8 cellular contexts compared by ENCODE assay signal in genomic region chr7:158705234-158705890, GRCh38. TPM values are rescaled to one million over a fixed set of nuclear protein-coding genes. Genes with fewer than 3 reads are reported as not detected.
DNase-seq lines count a peak whose midpoint lies in the region; ATAC-seq and TF ChIP-seq lines count a peak whose summit lies in the region.

No MANE protein-coding gene starts in this region.

- peak in 1 of 3 donors; percentile 31 for DNase-seq in CD4-positive, CD25-positive, alpha-beta regulatory T cell
- DNase-seq in fibroblast of pulmonary artery (ENCODE audit: low read depth) (no peak), NCI-H1436 (lab: John Stamatoyannopoulos, UW) (no peak)

- H3K9me3 ChIP-seq in CD4-positive, CD25-positive, alpha-beta regulatory T cell (ENCODE audit: control insufficient read depth in 2 of 2, low read length in 2 of 2): no peaks in the 10 kb centered on the region

- peaks cover 9 to 53% (median 30%) of the 10 kb centered on the region in 4 donors for H3K4me1 Mint-ChIP-seq in CD4-positive, CD25-positive, alpha-beta regulatory T cell
- H3K4me1 Mint-ChIP-seq in T-helper 1 cell treated with Interleukin-12 subunit alpha and Interleukin-12 subunit beta and Interleukin-4 antibody, amounts not matched to agents 30 μg/mL and 1 μg/mL, for 36 hours (ENCODE audit: low read depth): peaks cover 42% of the 10 kb centered on the region

- H3K9ac ChIP-seq in rectal smooth muscle tissue (ENCODE audit: low read length): peak overlapping the region; percentile 35

- peaks cover 5% of the 10 kb centered on the region for H3K27me3 Mint-ChIP-seq in CD4-positive, CD25-positive, alpha-beta regulatory T cell
- no peaks in the 10 kb centered on the region for H3K27me3 Mint-ChIP-seq in T-helper 1 cell treated with Interleukin-12 subunit alpha and Interleukin-12 subunit beta and Interleukin-4 antibody, amounts not matched to agents 30 μg/mL and 1 μg/mL, for 36 hours (ENCODE audit: low read depth)

- no peak for TF ChIP-seq POLR2A in GM18505 (IDR thresholded peaks at IDR 0.05; ENCODE audit: borderline replicate concordance, extremely low read depth, insufficient read depth, insufficient read length)

- H3K27ac Mint-ChIP-seq in CD4-positive, CD25-positive, alpha-beta regulatory T cell: peak overlapping the region; percentile 15 to 63 (median 48)
- H3K27ac Mint-ChIP-seq in T-helper 1 cell treated with Interleukin-12 subunit alpha and Interleukin-12 subunit beta and Interleukin-4 antibody, amounts not matched to agents 30 μg/mL and 1 μg/mL, for 36 hours: peak overlapping the region; percentile 77

- H3K27ac ChIP-seq in CD4-positive, CD25-positive, alpha-beta regulatory T cell (ENCODE audit: insufficient read depth, low read length, poor library complexity, severe bottlenecking): peak overlapping the region; percentile 80
- H3K27ac ChIP-seq in rectal smooth muscle tissue (ENCODE audit: low read depth, low read length): peak overlapping the region; percentile 85

- no peaks in the 10 kb centered on the region for H3K36me3 ChIP-seq in CD4-positive, CD25-positive, alpha-beta regulatory T cell (ENCODE audit: control insufficient read depth, insufficient read depth, low read length)
- no peaks in the 10 kb centered on the region for H3K36me3 ChIP-seq in rectal smooth muscle tissue (ENCODE audit: control insufficient read depth, insufficient read depth, low read length)

- H3K27me3 ChIP-seq in CD4-positive, CD25-positive, alpha-beta regulatory T cell (ENCODE audit: control insufficient read depth, insufficient read depth, low read length): no peaks in the 10 kb centered on the region
- no peaks in the 10 kb centered on the region for H3K27me3 ChIP-seq in rectal smooth muscle tissue (ENCODE audit: control insufficient read depth, insufficient read depth, low read length)

- no peaks in the 10 kb centered on the region for H3K9me3 Mint-ChIP-seq in CD4-positive, CD25-positive, alpha-beta regulatory T cell
- peaks cover 9% of the 10 kb centered on the region for H3K9me3 Mint-ChIP-seq in T-helper 1 cell treated with Interleukin-12 subunit alpha and Interleukin-12 subunit beta and Interleukin-4 antibody, amounts not matched to agents 30 μg/mL and 1 μg/mL, for 36 hours

- H3K4me1 ChIP-seq in CD4-positive, CD25-positive, alpha-beta regulatory T cell (ENCODE audit: control insufficient read depth, insufficient read depth, low read length, poor library complexity, severe bottlenecking): peaks cover 20% of the 10 kb centered on the region
- no peaks in the 10 kb centered on the region for H3K4me1 ChIP-seq in rectal smooth muscle tissue (ENCODE audit: control insufficient read depth, insufficient read depth, low read length)

- H3K4me3 ChIP-seq in CD4-positive, CD25-positive, alpha-beta regulatory T cell (ENCODE audit: low read depth, low read length): peak overlapping the region; percentile 78
- H3K4me3 ChIP-seq in fibroblast of pulmonary artery (replicated peaks; ENCODE audit: low read depth, low read length) (peak overlapping the region; percentile 91), rectal smooth muscle tissue (ENCODE audit: low read length) (peak overlapping the region; percentile 79)

- ATAC-seq in CD4-positive, CD25-positive, alpha-beta regulatory T cell (ENCODE audit: low read depth in 2 of 2): no peak
- peak; percentile 20 for ATAC-seq in HG02840 (IDR thresholded peaks at IDR 0.05; ENCODE audit: low FRiP score, unreplicated experiment)
- no peak for ATAC-seq in HG03196 (IDR thresholded peaks at IDR 0.05; ENCODE audit: unreplicated experiment)
- ATAC-seq in GM18505 (IDR thresholded peaks at IDR 0.05; ENCODE audit: unreplicated experiment): no peak

- H3K36me3 Mint-ChIP-seq in CD4-positive, CD25-positive, alpha-beta regulatory T cell: peaks cover 6% of the 10 kb centered on the region
- peaks cover 21% of the 10 kb centered on the region for H3K36me3 Mint-ChIP-seq in T-helper 1 cell treated with Interleukin-12 subunit alpha and Interleukin-12 subunit beta and Interleukin-4 antibody, amounts not matched to agents 30 μg/mL and 1 μg/mL, for 36 hours (ENCODE audit: low read depth)

- H3K4me3 Mint-ChIP-seq in CD4-positive, CD25-positive, alpha-beta regulatory T cell: peak overlapping the region; percentile 87 to 99 (median 94)
- peak overlapping the region; percentile 80 for H3K4me3 Mint-ChIP-seq in T-helper 1 cell treated with Interleukin-12 subunit alpha and Interleukin-12 subunit beta and Interleukin-4 antibody, amounts not matched to agents 30 μg/mL and 1 μg/mL, for 36 hours

- no peak for TF ChIP-seq CTCF in fibroblast of pulmonary artery (IDR thresholded peaks at IDR 0.05; ENCODE audit: low read length, missing control alignments)

RNA-seq across cellular contexts. Expression of gene NCAPG2, which starts 0.8 kb away (rescaled TPM):
- 10.6 TPM for total RNA-seq in CD4-positive, CD25-positive, alpha-beta regulatory T cell
- 1 to 10 TPM; 2.7 to 5.6 (median 3.8) TPM for polyA plus RNA-seq in CD4-positive, CD25-positive, alpha-beta regulatory T cell
